In the genomic region with DNA sequence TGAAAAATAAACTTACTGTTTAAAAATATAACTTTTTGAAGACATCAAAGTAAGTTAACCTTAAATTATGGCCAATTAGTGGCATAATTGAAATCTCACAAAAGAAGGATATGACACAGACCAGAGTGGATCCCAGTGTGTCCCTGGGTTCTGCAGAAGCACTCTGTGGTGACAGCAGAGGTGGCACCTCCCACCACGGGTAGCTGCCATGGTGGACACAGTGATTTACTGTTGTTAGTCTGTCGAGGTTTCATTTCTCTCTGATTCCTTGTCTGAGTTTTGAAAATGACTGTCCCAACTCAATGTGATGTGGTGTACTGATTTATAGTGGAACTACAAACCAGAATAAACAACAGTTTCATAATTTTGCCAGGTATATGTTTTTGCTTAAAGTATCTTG, we compare ENCODE assay signal across 25 cellular contexts.
"Had no signal": no experiment of that assay in that cellular context is flagged by ENCODE, and none has a peak within 500 bp of the region (broad histone marks: within the 10 kb centered on the region; RNA-seq: fewer than 3 reads in every experiment).

No MANE protein-coding gene starts in this region.

- H3K9me2 ChIP-seq: SK-N-SH had no signal

- H3K4me1 Mint-ChIP-seq: activated CD4-positive, alpha-beta T cell treated with anti-CD3 and anti-CD28 coated beads, Interleukin-2, amount 10 ng/mL, durations not matched to agents 24 days and 14 days; activated naive CD8-positive, alpha-beta T cell treated with anti-CD3 and anti-CD28 coated beads, Interleukin-2, amount 10 ng/mL, durations not matched to agents 7 days and 5 days had no signal

- H3K9ac ChIP-seq: SK-N-SH had no signal

- H3K27me3 ChIP-seq: adrenal gland, breast epithelium, Peyer's patch, SJCRH30 had no signal

- H3K27ac ChIP-seq: adrenal gland, breast epithelium, Peyer's patch, RWPE1, SJCRH30 had no signal

- H3K4me2 ChIP-seq: SK-N-SH had no signal

- H3K36me3 ChIP-seq: adrenal gland, breast epithelium, Peyer's patch had no signal

- H3K27me3 Mint-ChIP-seq: activated CD4-positive, alpha-beta T cell treated with anti-CD3 and anti-CD28 coated beads, Interleukin-2, amount 10 ng/mL, durations not matched to agents 24 days and 14 days; activated naive CD4-positive, alpha-beta T cell treated with anti-CD3 and anti-CD28 coated beads, Interleukin-2, amount 10 ng/mL, durations not matched to agents 7 days and 5 days; activated naive CD8-positive, alpha-beta T cell treated with anti-CD3 and anti-CD28 coated beads, Interleukin-2, amount 10 ng/mL, durations not matched to agents 7 days and 5 days had no signal

- H3K27ac Mint-ChIP-seq: activated CD4-positive, alpha-beta T cell treated with anti-CD3 and anti-CD28 coated beads, Interleukin-2, amount 10 ng/mL, durations not matched to agents 24 days and 14 days; activated naive CD4-positive, alpha-beta T cell treated with anti-CD3 and anti-CD28 coated beads, Interleukin-2, amount 10 ng/mL, durations not matched to agents 7 days and 5 days; activated naive CD8-positive, alpha-beta T cell treated with anti-CD3 and anti-CD28 coated beads, Interleukin-2, amount 10 ng/mL, durations not matched to agents 7 days and 5 days had no signal

- H3K4me3 Mint-ChIP-seq: activated CD4-positive, alpha-beta T cell treated with anti-CD3 and anti-CD28 coated beads, Interleukin-2, amount 10 ng/mL, durations not matched to agents 24 days and 14 days; activated naive CD4-positive, alpha-beta T cell treated with anti-CD3 and anti-CD28 coated beads, Interleukin-2, amount 10 ng/mL, durations not matched to agents 7 days and 5 days; activated naive CD8-positive, alpha-beta T cell treated with anti-CD3 and anti-CD28 coated beads, Interleukin-2, amount 10 ng/mL, durations not matched to agents 7 days and 5 days had no signal

- H3K4me1 ChIP-seq: breast epithelium, Peyer's patch had no signal

- ATAC-seq: activated CD4-positive, CD25-positive, alpha-beta regulatory T cell treated with anti-CD3 and anti-CD28 coated beads, Interleukin-2, amount 50 U/mL, for 24 hours had no signal

- H3K4me3 ChIP-seq: adrenal gland, breast epithelium, Peyer's patch, SJCRH30 had no signal

- DNase-seq: activated CD4-positive, alpha-beta T cell treated with anti-CD3 and anti-CD28 coated beads, Interleukin-2, amount 10 ng/mL, durations not matched to agents 24 days and 14 days; activated CD4-positive, alpha-beta T cell treated with anti-CD3 and anti-CD28 coated beads, Interleukin-2, amount 50 U/mL, for 48 hours; activated effector memory CD4-positive, alpha-beta T cell treated with Interleukin-2 at 50 U/mL for 16 hours; activated naive CD4-positive, alpha-beta T cell treated with anti-CD3 and anti-CD28 coated beads, Interleukin-2, amount 10 ng/mL, durations not matched to agents 7 days and 5 days; activated naive CD8-positive, alpha-beta T cell treated with anti-CD3 and anti-CD28 coated beads, Interleukin-2, amount 10 ng/mL, durations not matched to agents 7 days and 5 days; activated T-cell treated with anti-CD3 and anti-CD28 coated beads for 4 hours; adrenal gland; anterior cingulate cortex; caudate nucleus; Kasumi-1; NCI-H1105; NCI-H1436; NCI-H1694 treated with DMSO at 0.1 percent for 48 hours; NCI-H2029 treated with DMSO at 0.1 percent for 48 hours; NCI-H345; NCI-H510A; NCI-H526 treated with DMSO at 0.1 percent for 48 hours; NCI-H82; Peyer's patch; Right ventricle myocardium superior; SJCRH30; SK-N-SH had no signal

- H3K9me3 ChIP-seq: adrenal gland, breast epithelium, Peyer's patch, SK-N-SH had no signal
